In the genomic region with DNA sequence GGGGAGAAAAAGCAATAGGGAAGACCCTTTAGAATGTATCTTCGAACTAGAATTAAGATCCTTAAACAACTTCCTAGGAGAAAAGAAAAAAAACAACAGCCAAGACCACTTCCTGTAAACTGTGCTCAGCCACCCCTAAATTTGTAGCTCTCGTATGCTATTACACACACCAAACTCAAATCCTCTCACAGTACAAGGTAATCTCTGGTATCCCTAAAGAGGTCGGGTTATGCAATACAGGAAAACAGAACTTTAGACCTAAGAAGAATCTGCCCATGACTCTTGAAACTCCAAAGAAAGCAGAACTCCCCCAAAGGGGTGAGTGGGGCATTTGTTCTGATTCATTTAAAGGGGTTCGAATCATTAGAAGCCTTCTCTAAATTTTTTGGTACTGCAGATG, we compare ENCODE assay signal across 11 cellular contexts.
DNase-seq lines count a peak whose midpoint lies in the region; ATAC-seq, FAIRE-seq and TF ChIP-seq lines count a peak whose summit lies in the region.
"Had no signal": no experiment of that assay in that cellular context is flagged by ENCODE, and none has a peak within 500 bp of the region (broad histone marks: within the 10 kb centered on the region; RNA-seq: fewer than 3 reads in every experiment).

No MANE protein-coding gene starts in this region.

- H3K9me3 ChIP-seq in Caco-2, result no peaks in the 10 kb centered on the region
- H3K9me3 ChIP-seq in left lung, result no peaks in the 10 kb centered on the region
- no peaks in the 10 kb centered on the region for H3K9me3 ChIP-seq in Karpas-422 (ENCODE audit: low read length)
- no peaks in the 10 kb centered on the region for H3K9me3 ChIP-seq in stomach
- H3K9me3 ChIP-seq in kidney (ENCODE audit: control insufficient read depth in 1 of 2, low read length in 2 of 2), result no peaks in the 10 kb centered on the region
- H3K9me3 ChIP-seq: tibial nerve had no signal

- no peaks in the 10 kb centered on the region for H3K9me2 ChIP-seq in Karpas-422 (replicated peaks; ENCODE audit: insufficient read depth, low read length)

- no peak for TF ChIP-seq POLR2A in stomach (IDR thresholded peaks at IDR 0.05)

- FAIRE-seq in RCC 7860 (lab: Jason Lieb, UNC) (no peak), kidney (lab: Jason Lieb, UNC) (no peak)
- FAIRE-seq: D721Med had no signal

- intact Hi-C loops in Caco-2 (cut with micrococcal nuclease; ENCODE audit: unreplicated experiment) (loop anchor here (5.0 to 10.0 kb wide), 2 partner anchors 77 to 151 kb away; no protein-coding TSS in a partner anchor), left lung (cut with DNase I) (no loop called here), stomach (cut with DNase I; ENCODE audit: low total_unique reads) (no loop called here), kidney (cut with DNase I) (no loop called here)

- H3K9ac ChIP-seq in Karpas-422 (ENCODE audit: low read length) (no peak overlapping the region), kidney (ENCODE audit: low read length in 2 of 2) (no peak overlapping the region)

- H3K36me3 ChIP-seq in Caco-2 (ENCODE audit: control insufficient read depth, insufficient read depth, low read length) (no peaks in the 10 kb centered on the region), left lung (no peaks in the 10 kb centered on the region), Karpas-422 (ENCODE audit: insufficient read depth, low read length) (no peaks in the 10 kb centered on the region), stomach (no peaks in the 10 kb centered on the region), kidney (ENCODE audit: control insufficient read depth in 1 of 2, insufficient read depth in 2 of 2, low read length in 2 of 2) (no peaks in the 10 kb centered on the region)
- H3K36me3 ChIP-seq: tibial nerve had no signal

- 52 to 64% (median 56%) methylated on average over 4 of the region's 4 CpGs for WGBS in stomach, 5 donors

- H4K20me1 ChIP-seq in Karpas-422 (ENCODE audit: insufficient read depth, low read depth, low read length), result no peaks in the 10 kb centered on the region

- H3K4me1 Mint-ChIP-seq in Caco-2 (ENCODE audit: low read depth, unreplicated experiment), result peaks cover 31% of the 10 kb centered on the region

- H3K79me2 ChIP-seq in Karpas-422 (ENCODE audit: low read length), result no peaks in the 10 kb centered on the region

- no TSS peak for BruUV-seq in Caco-2 (replicated peaks; lab: Mats Ljungman, UMichigan)

- no peaks in the 10 kb centered on the region for H3K27me3 Mint-ChIP-seq in Caco-2 (ENCODE audit: insufficient read depth, unreplicated experiment)

- TF ChIP-seq CTCF in Caco-2 (IDR thresholded peaks at IDR 0.05; ENCODE audit: insufficient read depth in 1 of 2, low read depth in 1 of 2, low read length in 1 of 2, severe bottlenecking in 1 of 2, unreplicated experiment in 1 of 2) (no peak), left lung (IDR thresholded peaks at IDR 0.05) (no peak), stomach (IDR thresholded peaks at IDR 0.05) (no peak), kidney (IDR thresholded peaks at IDR 0.05; ENCODE audit: borderline replicate concordance, extremely low read depth, insufficient read depth) (no peak)

- DNase-seq in Caco-2, result peak in 1 of 2 experiments; percentile 37
- DNase-seq in RCC 7860 (ENCODE audit: low spot score), result peak; percentile 69
- no peak for DNase-seq in left lung
- DNase-seq in Karpas-422, result no peak
- no peak for DNase-seq in stomach
- no peak for DNase-seq in kidney
- DNase-seq: cortex of kidney had no signal

- H3K4me3 ChIP-seq in Caco-2 (ENCODE audit: low read depth, low read length) (no peak overlapping the region), left lung (no peak overlapping the region), Karpas-422 (ENCODE audit: low read length) (no peak overlapping the region), stomach (no peak overlapping the region), kidney (ENCODE audit: low read length in 2 of 2) (no peak overlapping the region)
- H3K4me3 ChIP-seq: tibial nerve had no signal

- H3K27me3 ChIP-seq in Caco-2 (replicated peaks; ENCODE audit: control insufficient read depth, insufficient read depth, low read length) (no peaks in the 10 kb centered on the region), left lung (no peaks in the 10 kb centered on the region), Karpas-422 (ENCODE audit: low read length) (no peaks in the 10 kb centered on the region), stomach (peaks cover 0 to 7% (median 0%) of the 10 kb centered on the region in 3 donors)

- H3K4me2 ChIP-seq in Karpas-422 (ENCODE audit: low read depth, low read length, poor library complexity, severe bottlenecking), result no peak overlapping the region

- POLR2A ChIA-PET in Caco-2 (lab: Charles Lee), result interaction anchor here (0.6 kb wide), 1 partner anchor 170 kb away, joined by 6 read pairs; no protein-coding TSS in a partner anchor

- H3K27ac Mint-ChIP-seq in Caco-2 (ENCODE audit: unreplicated experiment), result peak overlapping the region; percentile 92

- H3K27ac ChIP-seq in left lung (no peak overlapping the region), Karpas-422 (ENCODE audit: low read length) (no peak overlapping the region), stomach (no peak overlapping the region), kidney (ENCODE audit: low read depth in 2 of 2, low read length in 2 of 2) (no peak overlapping the region)
- H3K27ac ChIP-seq: tibial nerve had no signal

- ATAC-seq in GM21576 (IDR thresholded peaks at IDR 0.05; ENCODE audit: unreplicated experiment) (peak; percentile 34), left lung (peak; percentile 57)
- ATAC-seq in activated CD4-positive, CD25-positive, alpha-beta regulatory T cell treated with anti-CD3 and anti-CD28 coated beads, Interleukin-2, amount 50 U/mL, for 24 hours, result no peak

- H2AFZ ChIP-seq in Karpas-422 (ENCODE audit: low read length), result no peak overlapping the region

- peak overlapping the region; percentile 62 for H3K4me3 Mint-ChIP-seq in Caco-2 (ENCODE audit: unreplicated experiment)

- TF ChIP-seq EP300 in stomach (IDR thresholded peaks at IDR 0.05), result no peak

- no peaks in the 10 kb centered on the region for H3K9me3 Mint-ChIP-seq in Caco-2 (ENCODE audit: unreplicated experiment)

- H3K36me3 Mint-ChIP-seq in Caco-2 (ENCODE audit: insufficient read depth, unreplicated experiment), result peaks cover 9% of the 10 kb centered on the region

- CTCF ChIA-PET in Caco-2 (lab: Charles Lee), result no interaction called here

- H3K4me1 ChIP-seq in Caco-2, result peaks cover 48% of the 10 kb centered on the region
- H3K4me1 ChIP-seq in left lung, result no peaks in the 10 kb centered on the region
- no peaks in the 10 kb centered on the region for H3K4me1 ChIP-seq in Karpas-422 (ENCODE audit: low read length)
- H3K4me1 ChIP-seq in stomach, result no peaks in the 10 kb centered on the region
- no peaks in the 10 kb centered on the region for H3K4me1 ChIP-seq in kidney (ENCODE audit: control insufficient read depth in 1 of 2, insufficient read depth in 1 of 2, low read depth in 1 of 2, low read length in 2 of 2)
- H3K4me1 ChIP-seq: tibial nerve had no signal

Comparison
In these comparisons a context has a peak if more than half of its experiments do, and no peak if none do; other contexts are left out.
1. ATAC-seq: peak in GM21576 (single experiment) and left lung (single experiment); none in activated CD4-positive, CD25-positive, alpha-beta regulatory T cell treated with anti-CD3 and anti-CD28 coated beads, Interleukin-2, amount 50 U/mL, for 24 hours (0 of 2).